Comparison of ENCODE assay signal across 1 cellular context in genomic region chr6:14676084-14676483, GRCh38.
TF ChIP-seq lines count a peak whose summit lies in the region.

No MANE protein-coding gene starts in this region.

TF ChIP-seq in GM23338, 12 proteins besides CTCF, POLR2A, EP300 and RAD21 (continued from another document):
- TF ChIP-seq, protein P1, sequence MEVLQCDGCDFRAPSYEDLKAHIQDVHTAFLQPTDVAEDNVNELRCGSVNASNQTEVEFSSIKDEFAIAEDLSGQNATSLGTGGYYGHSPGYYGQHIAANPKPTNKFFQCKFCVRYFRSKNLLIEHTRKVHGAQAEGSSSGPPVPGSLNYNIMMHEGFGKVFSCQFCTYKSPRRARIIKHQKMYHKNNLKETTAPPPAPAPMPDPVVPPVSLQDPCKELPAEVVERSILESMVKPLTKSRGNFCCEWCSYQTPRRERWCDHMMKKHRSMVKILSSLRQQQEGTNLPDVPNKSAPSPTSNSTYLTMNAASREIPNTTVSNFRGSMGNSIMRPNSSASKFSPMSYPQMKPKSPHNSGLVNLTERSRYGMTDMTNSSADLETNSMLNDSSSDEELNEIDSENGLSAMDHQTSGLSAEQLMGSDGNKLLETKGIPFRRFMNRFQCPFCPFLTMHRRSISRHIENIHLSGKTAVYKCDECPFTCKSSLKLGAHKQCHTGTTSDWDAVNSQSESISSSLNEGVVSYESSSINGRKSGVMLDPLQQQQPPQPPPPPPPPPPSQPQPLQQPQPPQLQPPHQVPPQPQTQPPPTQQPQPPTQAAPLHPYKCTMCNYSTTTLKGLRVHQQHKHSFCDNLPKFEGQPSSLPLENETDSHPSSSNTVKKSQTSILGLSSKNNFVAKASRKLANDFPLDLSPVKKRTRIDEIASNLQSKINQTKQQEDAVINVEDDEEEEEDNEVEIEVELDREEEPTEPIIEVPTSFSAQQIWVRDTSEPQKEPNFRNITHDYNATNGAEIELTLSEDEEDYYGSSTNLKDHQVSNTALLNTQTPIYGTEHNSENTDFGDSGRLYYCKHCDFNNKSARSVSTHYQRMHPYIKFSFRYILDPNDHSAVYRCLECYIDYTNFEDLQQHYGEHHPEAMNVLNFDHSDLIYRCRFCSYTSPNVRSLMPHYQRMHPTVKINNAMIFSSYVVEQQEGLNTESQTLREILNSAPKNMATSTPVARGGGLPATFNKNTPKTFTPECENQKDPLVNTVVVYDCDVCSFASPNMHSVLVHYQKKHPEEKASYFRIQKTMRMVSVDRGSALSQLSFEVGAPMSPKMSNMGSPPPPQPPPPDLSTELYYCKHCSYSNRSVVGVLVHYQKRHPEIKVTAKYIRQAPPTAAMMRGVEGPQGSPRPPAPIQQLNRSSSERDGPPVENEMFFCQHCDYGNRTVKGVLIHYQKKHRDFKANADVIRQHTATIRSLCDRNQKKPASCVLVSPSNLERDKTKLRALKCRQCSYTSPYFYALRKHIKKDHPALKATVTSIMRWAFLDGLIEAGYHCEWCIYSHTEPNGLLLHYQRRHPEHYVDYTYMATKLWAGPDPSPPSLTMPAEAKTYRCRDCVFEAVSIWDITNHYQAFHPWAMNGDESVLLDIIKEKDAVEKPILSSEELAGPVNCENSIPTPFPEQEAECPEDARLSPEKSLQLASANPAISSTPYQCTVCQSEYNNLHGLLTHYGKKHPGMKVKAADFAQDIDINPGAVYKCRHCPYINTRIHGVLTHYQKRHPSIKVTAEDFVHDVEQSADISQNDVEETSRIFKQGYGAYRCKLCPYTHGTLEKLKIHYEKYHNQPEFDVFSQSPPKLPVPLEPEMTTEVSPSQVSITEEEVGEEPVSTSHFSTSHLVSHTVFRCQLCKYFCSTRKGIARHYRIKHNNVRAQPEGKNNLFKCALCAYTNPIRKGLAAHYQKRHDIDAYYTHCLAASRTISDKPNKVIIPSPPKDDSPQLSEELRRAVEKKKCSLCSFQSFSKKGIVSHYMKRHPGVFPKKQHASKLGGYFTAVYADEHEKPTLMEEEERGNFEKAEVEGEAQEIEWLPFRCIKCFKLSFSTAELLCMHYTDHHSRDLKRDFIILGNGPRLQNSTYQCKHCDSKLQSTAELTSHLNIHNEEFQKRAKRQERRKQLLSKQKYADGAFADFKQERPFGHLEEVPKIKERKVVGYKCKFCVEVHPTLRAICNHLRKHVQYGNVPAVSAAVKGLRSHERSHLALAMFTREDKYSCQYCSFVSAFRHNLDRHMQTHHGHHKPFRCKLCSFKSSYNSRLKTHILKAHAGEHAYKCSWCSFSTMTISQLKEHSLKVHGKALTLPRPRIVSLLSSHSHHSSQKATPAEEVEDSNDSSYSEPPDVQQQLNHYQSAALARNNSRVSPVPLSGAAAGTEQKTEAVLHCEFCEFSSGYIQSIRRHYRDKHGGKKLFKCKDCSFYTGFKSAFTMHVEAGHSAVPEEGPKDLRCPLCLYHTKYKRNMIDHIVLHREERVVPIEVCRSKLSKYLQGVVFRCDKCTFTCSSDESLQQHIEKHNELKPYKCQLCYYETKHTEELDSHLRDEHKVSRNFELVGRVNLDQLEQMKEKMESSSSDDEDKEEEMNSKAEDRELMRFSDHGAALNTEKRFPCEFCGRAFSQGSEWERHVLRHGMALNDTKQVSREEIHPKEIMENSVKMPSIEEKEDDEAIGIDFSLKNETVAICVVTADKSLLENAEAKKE (CRISPR knock-in tag; IDR thresholded peaks at IDR 0.05): no peak
- TF ChIP-seq STAT1 (IDR thresholded peaks at IDR 0.05; ENCODE audit: unreplicated experiment): no peak
- TF ChIP-seq EZH2phosphoT487 (IDR thresholded peaks at IDR 0.05; ENCODE audit: unreplicated experiment): no peak
- TF ChIP-seq REST (IDR thresholded peaks at IDR 0.05; ENCODE audit: unreplicated experiment): no peak
- no peak for TF ChIP-seq CREB1 (CRISPR knock-in tag; IDR thresholded peaks at IDR 0.05; ENCODE audit: low read depth)
- no peak for TF ChIP-seq JUNB (IDR thresholded peaks at IDR 0.05; ENCODE audit: unreplicated experiment)
- no peak for TF ChIP-seq NANOG (IDR thresholded peaks at IDR 0.05; ENCODE audit: borderline replicate concordance)
- no peak for TF ChIP-seq POLR2AphosphoS5 (IDR thresholded peaks at IDR 0.05; ENCODE audit: low read depth)
- TF ChIP-seq, protein P2, sequence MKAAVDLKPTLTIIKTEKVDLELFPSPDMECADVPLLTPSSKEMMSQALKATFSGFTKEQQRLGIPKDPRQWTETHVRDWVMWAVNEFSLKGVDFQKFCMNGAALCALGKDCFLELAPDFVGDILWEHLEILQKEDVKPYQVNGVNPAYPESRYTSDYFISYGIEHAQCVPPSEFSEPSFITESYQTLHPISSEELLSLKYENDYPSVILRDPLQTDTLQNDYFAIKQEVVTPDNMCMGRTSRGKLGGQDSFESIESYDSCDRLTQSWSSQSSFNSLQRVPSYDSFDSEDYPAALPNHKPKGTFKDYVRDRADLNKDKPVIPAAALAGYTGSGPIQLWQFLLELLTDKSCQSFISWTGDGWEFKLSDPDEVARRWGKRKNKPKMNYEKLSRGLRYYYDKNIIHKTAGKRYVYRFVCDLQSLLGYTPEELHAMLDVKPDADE (IDR thresholded peaks at IDR 0.05): no peak
TF ChIP-seq in GM23338: peak in this region for 0.
